ENCODE assay signal across 8 cellular contexts in genomic region chr4:9690608-9691185, GRCh38.
DNase-seq lines count a peak whose midpoint lies in the region; ATAC-seq, FAIRE-seq and TF ChIP-seq lines count a peak whose summit lies in the region.
"Not testable (repeated sequence)": the region's sequence is repeated elsewhere in the genome, so short reads cannot be mapped to it uniquely, and the experiment has no call there.

No MANE protein-coding gene starts in this region.

- H3K4me1 ChIP-seq in HCT116 (ENCODE audit: control insufficient read depth in 1 of 2, insufficient read depth in 2 of 2, low read length in 2 of 2): peaks cover 3 to 17% of the 10 kb centered on the region in 2 experiments; a peak in 3 of 4 replicates
- not testable (repeated sequence) for H3K4me1 ChIP-seq in adipocyte (ENCODE audit: control insufficient read depth, insufficient read depth, low read length); H1 (replicated peaks in 1 of 4; ENCODE audit: control insufficient read depth in 3 of 4, insufficient read depth in 4 of 4, low read length in 3 of 4); iPS-18a (ENCODE audit: control insufficient read depth, low read depth, low read length); aorta (ENCODE audit: control insufficient read depth in 1 of 2, insufficient read depth in 2 of 2, low read length in 2 of 2)

- not testable (repeated sequence) for BruUV-seq in HCT116 (replicated peaks; lab: Mats Ljungman, UMichigan)

- not testable (repeated sequence) for ATAC-seq in HCT116; naive thymus-derived CD8-positive, alpha-beta T cell; aorta (ENCODE audit: low FRiP score)

- not testable (repeated sequence) for H3K79me1 ChIP-seq in H1 (ENCODE audit: low read depth, low read length)

- DNase-seq in HCT116 (ENCODE audit: low read depth, low spot score); adipocyte (ENCODE audit: low read depth); H1 (ENCODE audit: low read depth in 1 of 2, low spot score in 2 of 2); aorta: not testable (repeated sequence)
- peak in 1 of 10 donors; percentile 3 for DNase-seq in naive thymus-derived CD8-positive, alpha-beta T cell

- H2BK12ac ChIP-seq in H1 (ENCODE audit: low read depth, low read length): not testable (repeated sequence)

- not testable (repeated sequence) for TF ChIP-seq EP300 in H1 (IDR thresholded peaks at IDR 0.05; ENCODE audit: borderline replicate concordance in 1 of 2, low read depth in 2 of 2, low read length in 2 of 2)

- peak overlapping the region; percentile 74 for H3K4me2 ChIP-seq in HCT116 (ENCODE audit: low read length)
- peak overlapping the region; percentile 79 to 83 for H3K4me2 ChIP-seq in H1 (ENCODE audit: insufficient read depth in 1 of 2, low read depth in 2 of 2, low read length in 2 of 2)

- 66% methylated on average over 6 of the region's 6 CpGs; no CpG with 5 or more reads in 1 of the 2 experiments for WGBS in H1 (ENCODE audit: extremely low coverage in 1 of 2, insufficient coverage in 1 of 2, insufficient read length in 1 of 2, insufficient replicate concordance in 2 of 2, low coverage in 1 of 2, low lambda C conversion rate in 2 of 2, missing lambda C conversion rate in 1 of 2), 2 experiments
- WGBS in aorta, 2 donors: 23 to 24% methylated on average over 6 of the region's 6 CpGs

- not testable (repeated sequence) for H3K9me3 Mint-ChIP-seq in T-helper 1 cell treated with Interleukin-12 subunit alpha and Interleukin-12 subunit beta and Interleukin-4 antibody, amounts not matched to agents 30 μg/mL and 1 μg/mL, for 36 hours; naive thymus-derived CD8-positive, alpha-beta T cell

- POLR2A ChIA-PET in HCT116 (lab: Charles Lee): interaction anchor here (1.4 kb wide), 1 partner anchor 159 kb away, joined by 4 read pairs; no protein-coding TSS in a partner anchor
- POLR2A ChIA-PET in H1 (lab: Charles Lee; ENCODE audit: partially characterized antibody): not testable (repeated sequence)
- POLR2A ChIA-PET in naive thymus-derived CD8-positive, alpha-beta T cell (lab: Charles Lee): interaction anchor here (2.6 kb wide), 1 partner anchor 427 kb away, joined by 12 read pairs; no protein-coding TSS in a partner anchor

- not testable (repeated sequence) for H3K27ac Mint-ChIP-seq in T-helper 1 cell treated with Interleukin-12 subunit alpha and Interleukin-12 subunit beta and Interleukin-4 antibody, amounts not matched to agents 30 μg/mL and 1 μg/mL, for 36 hours
- peak overlapping the region in 9 of 10 donors; percentile 53 to 98 (median 87) for H3K27ac Mint-ChIP-seq in naive thymus-derived CD8-positive, alpha-beta T cell

- not testable (repeated sequence) for H4K8ac ChIP-seq in H1 (ENCODE audit: extremely low read depth, insufficient read depth, low read length)

- not testable (repeated sequence) for H3K23me2 ChIP-seq in H1 (ENCODE audit: low read depth, low read length)

- H3K27ac ChIP-seq in HCT116 (ENCODE audit: low read depth, low read length); H1 (ENCODE audit: low read depth, low read length); iPS-18a (ENCODE audit: low read length): not testable (repeated sequence)
- H3K27ac ChIP-seq in skin epidermis: peak overlapping the region in 14 of 21 experiments; percentile 42 to 78 (median 67)
- peak overlapping the region in 1 of 2 donors; percentile 0 for H3K27ac ChIP-seq in aorta (ENCODE audit: low read depth in 1 of 2, low read length in 2 of 2)

- not testable (repeated sequence) for TF ChIP-seq CTCF in HCT116 (IDR thresholded peaks at IDR 0.05 in 2 of 3, conservative IDR thresholded peaks at IDR 0.05 in 1 of 3; ENCODE audit: borderline replicate concordance in 1 of 3, insufficient read depth in 1 of 3, low read depth in 2 of 3, low read length in 2 of 3); H1 (IDR thresholded peaks at IDR 0.05; ENCODE audit: control extremely low read depth in 1 of 3, insufficient read depth in 1 of 3, low read depth in 1 of 3, low read length in 3 of 3)

- not testable (repeated sequence) for H3K36me3 ChIP-seq in HCT116 (ENCODE audit: control insufficient read depth in 1 of 2, insufficient read depth in 2 of 2, low read length in 2 of 2); adipocyte (ENCODE audit: control insufficient read depth, insufficient read depth, low read length, severe bottlenecking); H1 (ENCODE audit: control insufficient read depth in 2 of 4, insufficient read depth in 4 of 4, low read length in 3 of 4); iPS-18a (ENCODE audit: control insufficient read depth, low read depth, low read length); aorta (ENCODE audit: control insufficient read depth in 1 of 2, insufficient read depth in 2 of 2, low read length in 1 of 2)

- not testable (repeated sequence) for H4K20me1 ChIP-seq in HCT116 (ENCODE audit: insufficient read depth); H1 (replicated peaks in 1 of 2; ENCODE audit: control insufficient read depth in 1 of 2, insufficient read depth in 2 of 2, low read length in 2 of 2)

- peaks cover 14% of the 10 kb centered on the region for H3K4me1 Mint-ChIP-seq in T-helper 1 cell treated with Interleukin-12 subunit alpha and Interleukin-12 subunit beta and Interleukin-4 antibody, amounts not matched to agents 30 μg/mL and 1 μg/mL, for 36 hours (ENCODE audit: low read depth)
- peaks cover 13 to 26% (median 24%) of the 10 kb centered on the region in 4 donors for H3K4me1 Mint-ChIP-seq in naive thymus-derived CD8-positive, alpha-beta T cell

- RAD21 ChIA-PET in HCT116 (lab: Charles Lee; ENCODE audit: low non-redundant PET in 1 of 2, low total read pairs in 2 of 2, uncharacterized antibody in 2 of 2, unreplicated experiment in 2 of 2): not testable (repeated sequence)

- H3K36me3 Mint-ChIP-seq in T-helper 1 cell treated with Interleukin-12 subunit alpha and Interleukin-12 subunit beta and Interleukin-4 antibody, amounts not matched to agents 30 μg/mL and 1 μg/mL, for 36 hours (ENCODE audit: low read depth); naive thymus-derived CD8-positive, alpha-beta T cell: not testable (repeated sequence)

- not testable (repeated sequence) for H4K5ac ChIP-seq in H1 (ENCODE audit: insufficient read length, low read depth, low read length)

- peaks cover 13% of the 10 kb centered on the region for H3K27me3 Mint-ChIP-seq in T-helper 1 cell treated with Interleukin-12 subunit alpha and Interleukin-12 subunit beta and Interleukin-4 antibody, amounts not matched to agents 30 μg/mL and 1 μg/mL, for 36 hours (ENCODE audit: low read depth)
- H3K27me3 Mint-ChIP-seq in naive thymus-derived CD8-positive, alpha-beta T cell: not testable (repeated sequence)

- not testable (repeated sequence) for H3K14ac ChIP-seq in H1 (ENCODE audit: insufficient read length)

- not testable (repeated sequence) for H3K9me2 ChIP-seq in HCT116 (ENCODE audit: insufficient read depth)

- not testable (repeated sequence) for TF ChIP-seq POLR2A in HCT116 (IDR thresholded peaks at IDR 0.05; ENCODE audit: borderline replicate concordance, extremely low read depth, insufficient read depth, insufficient read length); H1 (IDR thresholded peaks at IDR 0.05; ENCODE audit: control extremely low read depth in 1 of 2, low read depth in 2 of 2, low read length in 2 of 2)

- not testable (repeated sequence) for H3K27me3 ChIP-seq in HCT116 (ENCODE audit: insufficient read depth, low read length); adipocyte (replicated peaks; ENCODE audit: control insufficient read depth, insufficient read depth, low read length); H1 (replicated peaks in 1 of 4; ENCODE audit: control insufficient read depth in 3 of 4, extremely low read depth in 1 of 4, insufficient read depth in 3 of 4, low read length in 3 of 4); iPS-18a (ENCODE audit: control insufficient read depth, insufficient read depth, low read length); aorta (ENCODE audit: control insufficient read depth in 1 of 2, insufficient read depth in 2 of 2, low read length in 1 of 2)

- intact Hi-C loops in HCT116 (cut with micrococcal nuclease): not testable (repeated sequence)
- intact Hi-C loops in aorta (cut with DNase I): loop anchor here in 1 of 2 donors (10.0 kb wide), 1 partner anchor 334 kb away; the partner anchor contains the start of gene SLC2A9

- H3K56ac ChIP-seq in H1 (replicated peaks; ENCODE audit: insufficient read length, low read depth, low read length): not testable (repeated sequence)

- H2BK15ac ChIP-seq in H1 (ENCODE audit: low read length): not testable (repeated sequence)

- not testable (repeated sequence) for H4K91ac ChIP-seq in H1 (replicated peaks; ENCODE audit: insufficient read length, low read length)

- H3K4me3 ChIP-seq in HCT116 (replicated peaks in 1 of 2; ENCODE audit: low read depth in 1 of 2, low read length in 2 of 2): peak overlapping the region in 1 of 2 experiments; percentile 38; a peak in 2 of 4 replicates
- H3K4me3 ChIP-seq in adipocyte (ENCODE audit: low read length): peak overlapping the region; percentile 81
- peak overlapping the region; percentile 8 to 60 (median 46); a peak in 6 of 8 replicates for H3K4me3 ChIP-seq in H1 (ENCODE audit: extremely low read depth in 1 of 4, insufficient read depth in 2 of 4, low read depth in 3 of 4, low read length in 4 of 4)
- H3K4me3 ChIP-seq in iPS-18a (ENCODE audit: low read length): peak overlapping the region; percentile 56
- H3K4me3 ChIP-seq in skin epidermis: peak overlapping the region; percentile 45 to 60 (median 52)
- H3K4me3 ChIP-seq in aorta (ENCODE audit: low read length in 2 of 2): peak overlapping the region; percentile 32 to 53

- H3K23ac ChIP-seq in H1 (ENCODE audit: insufficient read length): not testable (repeated sequence)

- H2BK120ac ChIP-seq in H1 (replicated peaks; ENCODE audit: low read depth, low read length): not testable (repeated sequence)

- H2AK5ac ChIP-seq in H1 (ENCODE audit: low read depth, low read length): not testable (repeated sequence)

- not testable (repeated sequence) for TF ChIP-seq RAD21 in HCT116 (IDR thresholded peaks at IDR 0.05; ENCODE audit: low read depth); H1 (IDR thresholded peaks at IDR 0.05 in 1 of 2, conservative IDR thresholded peaks at IDR 0.05 in 1 of 2; ENCODE audit: low read depth in 2 of 2, low read length in 2 of 2)

- H3K9me3 ChIP-seq in HCT116 (ENCODE audit: control insufficient read depth in 1 of 2, insufficient read depth in 1 of 2, low read depth in 1 of 2, low read length in 2 of 2); adipocyte (ENCODE audit: control insufficient read depth, low read length); H1 (ENCODE audit: insufficient read depth in 2 of 2, low read depth in 1 of 2, low read length in 1 of 2); iPS-18a (ENCODE audit: control insufficient read depth, low read depth, low read length); aorta (ENCODE audit: control insufficient read depth, low read length): not testable (repeated sequence)

- not testable (repeated sequence) for H3K9ac ChIP-seq in HCT116 (ENCODE audit: low read length); H1 (replicated peaks in 1 of 4; ENCODE audit: extremely low read depth in 1 of 4, low read depth in 3 of 4, low read length in 3 of 4)
- H3K9ac ChIP-seq in adipocyte (ENCODE audit: low read length) (peak overlapping the region; percentile 77), iPS-18a (ENCODE audit: low read length) (peak overlapping the region; percentile 18)

- not testable (repeated sequence) for H3K4ac ChIP-seq in H1 (replicated peaks; ENCODE audit: insufficient read length, low read depth, low read length)

- CTCF ChIA-PET in HCT116 (lab: Charles Lee) (interaction anchor here (0.8 to 2.2 kb wide), 5 partner anchors 13 to 324 kb away, joined by 3 to 26 read pairs (median 4); no protein-coding TSS in a partner anchor), H1 (lab: Charles Lee; ENCODE audit: partially characterized antibody) (interaction anchor here (1.0 to 1.9 kb wide), 4 partner anchors 10 to 230 kb away, joined by 3 to 6 read pairs (median 4); no protein-coding TSS in a partner anchor)

- H2AFZ ChIP-seq in HCT116 (ENCODE audit: low read depth, low read length, poor library complexity, severe bottlenecking): not testable (repeated sequence)
- H2AFZ ChIP-seq in H1 (ENCODE audit: low read length): peak overlapping the region; percentile 76

- peak overlapping the region; percentile 80 for H3K4me3 Mint-ChIP-seq in T-helper 1 cell treated with Interleukin-12 subunit alpha and Interleukin-12 subunit beta and Interleukin-4 antibody, amounts not matched to agents 30 μg/mL and 1 μg/mL, for 36 hours
- peak overlapping the region; percentile 78 to 90 (median 87) for H3K4me3 Mint-ChIP-seq in naive thymus-derived CD8-positive, alpha-beta T cell

- H3K18ac ChIP-seq in H1 (ENCODE audit: extremely low read depth, low read length): peak overlapping the region; percentile 24; the same call in 1 of the 2 replicates

- not testable (repeated sequence) for H2BK5ac ChIP-seq in H1 (ENCODE audit: low read depth, low read length)

- not testable (repeated sequence) for H2BK20ac ChIP-seq in H1 (ENCODE audit: low read length)

- H3K79me2 ChIP-seq in HCT116 (ENCODE audit: insufficient read depth, low read length); H1 (ENCODE audit: control insufficient read depth in 1 of 2, insufficient read depth in 2 of 2, low read length in 2 of 2): not testable (repeated sequence)

- FAIRE-seq in H1 (lab: Jason Lieb, UNC): not testable (repeated sequence)
